12 cellular contexts compared by ENCODE assay signal in the genomic region with DNA sequence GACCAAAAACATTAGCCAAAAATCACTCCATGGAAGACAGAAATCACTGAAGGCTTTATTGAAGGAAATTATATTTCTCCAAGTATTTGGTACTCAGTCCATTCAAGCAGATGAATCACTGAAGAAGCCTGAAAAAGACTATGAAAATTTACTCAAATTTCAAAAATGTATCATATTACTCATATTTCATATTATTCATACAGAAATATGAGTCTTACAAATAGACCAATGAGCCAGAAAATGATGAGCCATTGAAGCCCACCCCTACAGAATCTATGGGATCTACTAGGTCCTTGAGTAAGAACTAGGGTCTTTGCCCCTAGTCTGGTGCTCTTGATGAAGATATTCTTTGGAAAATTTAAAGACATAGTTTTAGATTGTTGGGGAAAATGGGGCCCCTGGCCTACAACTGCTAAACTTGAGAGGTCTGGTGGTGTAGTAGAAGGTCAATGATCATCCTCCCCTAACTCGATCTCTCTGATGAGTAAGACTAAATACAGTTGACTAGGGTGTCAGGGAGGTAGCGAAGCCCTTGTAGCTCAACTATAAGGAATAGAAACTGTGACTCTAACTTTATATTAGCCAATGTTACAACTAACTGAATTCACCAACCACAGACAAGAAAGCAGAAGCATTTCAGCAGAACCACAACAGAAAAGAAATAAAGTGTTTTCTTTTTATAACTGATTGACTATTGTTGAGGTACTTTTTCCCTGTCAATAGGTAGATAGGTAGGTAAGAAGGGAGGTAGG.
DNase-seq lines count a peak whose midpoint lies in the region; ATAC-seq and TF ChIP-seq lines count a peak whose summit lies in the region.
"Had no signal": no experiment of that assay in that cellular context is flagged by ENCODE, and none has a peak within 500 bp of the region (broad histone marks: within the 10 kb centered on the region; RNA-seq: fewer than 3 reads in every experiment).

No MANE protein-coding gene starts in this region.

- no peaks in the 10 kb centered on the region for H3K9me3 Mint-ChIP-seq in activated CD4-positive, alpha-beta T cell treated with anti-CD3 and anti-CD28 coated beads for 36 hours (ENCODE audit: low read depth)
- no peaks in the 10 kb centered on the region for H3K9me3 Mint-ChIP-seq in central memory CD8-positive, alpha-beta T cell
- no peaks in the 10 kb centered on the region for H3K9me3 Mint-ChIP-seq in stimulated activated memory B cell treated with anti-CD40 and anti-IgM and Interleukin-4, amounts not matched to agents 10 μg/mL and 1 μg/mL and 100 μg/mL, for 72 hours

- peaks cover 26% of the 10 kb centered on the region for H3K4me1 Mint-ChIP-seq in activated CD4-positive, alpha-beta T cell treated with anti-CD3 and anti-CD28 coated beads for 36 hours
- H3K4me1 Mint-ChIP-seq in central memory CD8-positive, alpha-beta T cell: peaks cover 32% of the 10 kb centered on the region
- peaks cover 29% of the 10 kb centered on the region for H3K4me1 Mint-ChIP-seq in stimulated activated memory B cell treated with anti-CD40 and anti-IgM and Interleukin-4, amounts not matched to agents 10 μg/mL and 1 μg/mL and 100 μg/mL, for 72 hours

- no peak for DNase-seq in activated CD4-positive, alpha-beta T cell treated with anti-CD3 and anti-CD28 coated beads for 36 hours
- no peak for DNase-seq in activated CD4-positive, alpha-beta T cell treated with anti-CD3 and anti-CD28 coated beads, Interleukin-2, amount 50 U/mL, for 1 hour
- DNase-seq in NB4 (ENCODE audit: low read depth) (peak; percentile 73), GM19240 (ENCODE audit: insufficient read length, low spot score) (no peak), NCI-H345 treated with DMSO at 0.1 percent for 48 hours (lab: John Stamatoyannopoulos, UW; ENCODE audit: unreplicated experiment) (no peak)
- no peak for DNase-seq in central memory CD8-positive, alpha-beta T cell (ENCODE audit: low spot score in 2 of 2)
- DNase-seq: cerebellar nuclear complex, NCI-H1105, right lobe of liver had no signal

- no peak for TF ChIP-seq POLR2A in NB4 (IDR thresholded peaks at IDR 0.05; ENCODE audit: extremely low read depth, insufficient read length)

- peaks cover 26% of the 10 kb centered on the region for H3K36me3 Mint-ChIP-seq in activated CD4-positive, alpha-beta T cell treated with anti-CD3 and anti-CD28 coated beads for 36 hours (ENCODE audit: low read depth)
- H3K36me3 Mint-ChIP-seq in central memory CD8-positive, alpha-beta T cell (ENCODE audit: insufficient read depth): peaks cover 10% of the 10 kb centered on the region
- H3K36me3 Mint-ChIP-seq in stimulated activated memory B cell treated with anti-CD40 and anti-IgM and Interleukin-4, amounts not matched to agents 10 μg/mL and 1 μg/mL and 100 μg/mL, for 72 hours: peaks cover 34% of the 10 kb centered on the region

- POLR2A ChIA-PET in activated CD4-positive, alpha-beta T cell treated with anti-CD3 and anti-CD28 coated beads for 36 hours (lab: Charles Lee): interaction anchor here (0.6 kb wide), 1 partner anchor 34 kb away, joined by 3 read pairs; no protein-coding TSS in a partner anchor

- intact Hi-C loops in activated CD4-positive, alpha-beta T cell treated with anti-CD3 and anti-CD28 coated beads for 36 hours (cut with DNase I, micrococcal nuclease): no loop called here

- H3K27ac Mint-ChIP-seq in activated CD4-positive, alpha-beta T cell treated with anti-CD3 and anti-CD28 coated beads for 36 hours: peak overlapping the region; percentile 81
- peak overlapping the region; percentile 30 for H3K27ac Mint-ChIP-seq in central memory CD8-positive, alpha-beta T cell (ENCODE audit: low read depth)
- H3K27ac Mint-ChIP-seq in stimulated activated memory B cell treated with anti-CD40 and anti-IgM and Interleukin-4, amounts not matched to agents 10 μg/mL and 1 μg/mL and 100 μg/mL, for 72 hours: peak overlapping the region; percentile 27
- H3K27ac Mint-ChIP-seq: type B pancreatic cell had no signal

- peak; percentile 85 for ATAC-seq in activated CD4-positive, alpha-beta T cell treated with anti-CD3 and anti-CD28 coated beads for 36 hours
- no peak for ATAC-seq in central memory CD8-positive, alpha-beta T cell (replicated peaks; ENCODE audit: extremely low read depth, poor library complexity, severe bottlenecking)
- peak; percentile 87 for ATAC-seq in stimulated activated memory B cell treated with anti-CD40 and anti-IgM and Interleukin-4, amounts not matched to agents 10 μg/mL and 1 μg/mL and 100 μg/mL, for 72 hours
- no peak for ATAC-seq in HG03378 (IDR thresholded peaks at IDR 0.05; ENCODE audit: unreplicated experiment)

- CTCF ChIA-PET in activated CD4-positive, alpha-beta T cell treated with anti-CD3 and anti-CD28 coated beads for 36 hours (lab: Charles Lee): interaction anchor here (0.7 to 2.7 kb wide), 4 partner anchors 18 to 40 kb away, joined by 3 to 7 read pairs (median 4); no protein-coding TSS in a partner anchor

- no peak for TF ChIP-seq CTCF in NB4 (IDR thresholded peaks at IDR 0.05; ENCODE audit: low read depth, low read length)

- no peak overlapping the region for H3K4me3 ChIP-seq in NB4 (ENCODE audit: low read depth, low read length)
- H3K4me3 ChIP-seq: right lobe of liver had no signal

- no peak overlapping the region for H3K4me3 Mint-ChIP-seq in activated CD4-positive, alpha-beta T cell treated with anti-CD3 and anti-CD28 coated beads for 36 hours
- no peak overlapping the region for H3K4me3 Mint-ChIP-seq in central memory CD8-positive, alpha-beta T cell
- no peak overlapping the region for H3K4me3 Mint-ChIP-seq in stimulated activated memory B cell treated with anti-CD40 and anti-IgM and Interleukin-4, amounts not matched to agents 10 μg/mL and 1 μg/mL and 100 μg/mL, for 72 hours
- H3K4me3 Mint-ChIP-seq: type B pancreatic cell had no signal

- H3K27me3 Mint-ChIP-seq in activated CD4-positive, alpha-beta T cell treated with anti-CD3 and anti-CD28 coated beads for 36 hours: no peaks in the 10 kb centered on the region
- H3K27me3 Mint-ChIP-seq in central memory CD8-positive, alpha-beta T cell: no peaks in the 10 kb centered on the region
- H3K27me3 Mint-ChIP-seq in stimulated activated memory B cell treated with anti-CD40 and anti-IgM and Interleukin-4, amounts not matched to agents 10 μg/mL and 1 μg/mL and 100 μg/mL, for 72 hours: no peaks in the 10 kb centered on the region
- H3K27me3 Mint-ChIP-seq: type B pancreatic cell had no signal

Comparison
In these comparisons a context has a peak if more than half of its experiments do, and no peak if none do; other contexts are left out.
1. ATAC-seq: peak in activated CD4-positive, alpha-beta T cell treated with anti-CD3 and anti-CD28 coated beads for 36 hours (single experiment) and stimulated activated memory B cell treated with anti-CD40 and anti-IgM and Interleukin-4, amounts not matched to agents 10 μg/mL and 1 μg/mL and 100 μg/mL, for 72 hours (single experiment); none in central memory CD8-positive, alpha-beta T cell (single experiment) and HG03378 (single experiment).
2. H3K27ac Mint-ChIP-seq: peak in every context shown above with its lines; median percentile 81 in activated CD4-positive, alpha-beta T cell treated with anti-CD3 and anti-CD28 coated beads for 36 hours; 30 in central memory CD8-positive, alpha-beta T cell; 27 in stimulated activated memory B cell treated with anti-CD40 and anti-IgM and Interleukin-4, amounts not matched to agents 10 μg/mL and 1 μg/mL and 100 μg/mL, for 72 hours.